15 cellular contexts compared by ENCODE assay signal in genomic region chrX:49272426-49272825, GRCh38. TPM values are rescaled to one million over a fixed set of nuclear protein-coding genes. Genes with fewer than 3 reads are reported as not detected.
A peak's percentile ranks its signal among the peaks of the same experiment; 100 is the strongest.
DNase-seq lines count a peak whose midpoint lies in the region; ATAC-seq and TF ChIP-seq lines count a peak whose summit lies in the region.
"Had no signal": no experiment of that assay in that cellular context is flagged by ENCODE, and none has a peak within 500 bp of the region (broad histone marks: within the 10 kb centered on the region; RNA-seq: fewer than 3 reads in every experiment).

No MANE protein-coding gene starts in this region.

- H3K27ac ChIP-seq in C4-2B = peak overlapping the region; percentile 98; the same call in 1 of the 2 replicates
- H3K27ac ChIP-seq in GM23338 (ENCODE audit: low read depth) = no peak overlapping the region
- H3K27ac ChIP-seq: tibial artery had no signal

- no peaks in the 10 kb centered on the region for H3K27me3 ChIP-seq in GM23338 (ENCODE audit: insufficient read depth)
- H3K27me3 ChIP-seq: tibial artery had no signal

- H3K79me2 ChIP-seq in GM23338 (replicated peaks; ENCODE audit: insufficient read depth) = peaks cover 29% of the 10 kb centered on the region

- no peaks in the 10 kb centered on the region; the same call in 1 of the 2 replicates for H4K20me1 ChIP-seq in GM23338 (replicated peaks; ENCODE audit: insufficient read depth)

- H3K4me3 Mint-ChIP-seq in GM23338 = no peak overlapping the region
- peak overlapping the region; percentile 67 for H3K4me3 Mint-ChIP-seq in activated naive CD8-positive, alpha-beta T cell treated with anti-CD3 and anti-CD28 coated beads for 36 hours
- H3K4me3 Mint-ChIP-seq in nephron progenitor cell = peak overlapping the region; percentile 58

- no peak overlapping the region for H2AFZ ChIP-seq in GM23338

- H3K9me2 ChIP-seq in GM23338 (ENCODE audit: insufficient read depth) = no peaks in the 10 kb centered on the region

- DNase-seq in GM23338 (ENCODE audit: low spot score) (no peak), nephron progenitor cell (no peak), pons (ENCODE audit: low spot score) (no peak)
- no peak for DNase-seq in activated naive CD8-positive, alpha-beta T cell treated with anti-CD3 and anti-CD28 coated beads for 36 hours
- DNase-seq: Calu3, heart left ventricle, left colon, NCI-H1092 treated with DMSO at 0.1 percent for 48 hours, NCI-H510A treated with DMSO at 0.1 percent for 48 hours had no signal

- H3K36me3 Mint-ChIP-seq in GM23338 (ENCODE audit: low read depth) = peaks cover 23% of the 10 kb centered on the region
- H3K36me3 Mint-ChIP-seq in activated naive CD8-positive, alpha-beta T cell treated with anti-CD3 and anti-CD28 coated beads for 36 hours = peaks cover 26% of the 10 kb centered on the region
- peaks cover 20% of the 10 kb centered on the region for H3K36me3 Mint-ChIP-seq in nephron progenitor cell (ENCODE audit: low read depth)

- H3K4me1 Mint-ChIP-seq in GM23338 = peaks cover 37% of the 10 kb centered on the region
- peaks cover 58% of the 10 kb centered on the region for H3K4me1 Mint-ChIP-seq in activated naive CD8-positive, alpha-beta T cell treated with anti-CD3 and anti-CD28 coated beads for 36 hours
- peaks cover 54% of the 10 kb centered on the region for H3K4me1 Mint-ChIP-seq in nephron progenitor cell

- TF ChIP-seq CTCF in C4-2B (conservative IDR thresholded peaks at IDR 0.05) (no peak), GM23338 (conservative IDR thresholded peaks at IDR 0.05; ENCODE audit: low read depth in 2 of 2) (no peak), nephron progenitor cell (IDR thresholded peaks at IDR 0.05) (no peak)

- no peaks in the 10 kb centered on the region for H3F3A ChIP-seq in GM23338 (replicated peaks; ENCODE audit: low read depth)

- H3K4me3 ChIP-seq in GM23338 = no peak overlapping the region
- H3K4me3 ChIP-seq: tibial artery had no signal

- H3K27ac Mint-ChIP-seq in GM23338 = no peak overlapping the region
- peak overlapping the region; percentile 88 for H3K27ac Mint-ChIP-seq in activated naive CD8-positive, alpha-beta T cell treated with anti-CD3 and anti-CD28 coated beads for 36 hours
- H3K27ac Mint-ChIP-seq in nephron progenitor cell = no peak overlapping the region

- H3K9me3 Mint-ChIP-seq in GM23338 (no peaks in the 10 kb centered on the region; the same call in 2 of the 3 replicates), nephron progenitor cell (peaks cover 52% of the 10 kb centered on the region)
- H3K9me3 Mint-ChIP-seq in activated naive CD8-positive, alpha-beta T cell treated with anti-CD3 and anti-CD28 coated beads for 36 hours = no peaks in the 10 kb centered on the region

- 0 out of 2 replicates have a peak overlapping the region, but pooled peaks have one; percentile 43 for H3K4me2 ChIP-seq in GM23338

- no peak for ATAC-seq in GM23338
- no peak for ATAC-seq in GM18867 (IDR thresholded peaks at IDR 0.05; ENCODE audit: unreplicated experiment)
- ATAC-seq in GM18858 (IDR thresholded peaks at IDR 0.05; ENCODE audit: unreplicated experiment) = no peak
- no peak for ATAC-seq in HG03135 (IDR thresholded peaks at IDR 0.05; ENCODE audit: unreplicated experiment)
- ATAC-seq: heart left ventricle, left colon had no signal

- H3K27me3 Mint-ChIP-seq in GM23338 (ENCODE audit: insufficient read depth, low read depth, poor library complexity) (peaks cover 12% of the 10 kb centered on the region), nephron progenitor cell (ENCODE audit: low read depth, poor library complexity) (peaks cover 3% of the 10 kb centered on the region)
- peaks cover 4% of the 10 kb centered on the region for H3K27me3 Mint-ChIP-seq in activated naive CD8-positive, alpha-beta T cell treated with anti-CD3 and anti-CD28 coated beads for 36 hours

- H3K36me3 ChIP-seq in GM23338 (ENCODE audit: insufficient read depth) = no peaks in the 10 kb centered on the region
- H3K36me3 ChIP-seq: heart left ventricle had no signal

- H3K4me1 ChIP-seq in GM23338 (ENCODE audit: insufficient read depth) = peaks cover 3% of the 10 kb centered on the region; the same call in 1 of the 2 replicates

TF ChIP-seq in GM23338, 12 proteins besides CTCF, POLR2A, EP300 and RAD21 (continues in another document):
- TF ChIP-seq, protein P1, sequence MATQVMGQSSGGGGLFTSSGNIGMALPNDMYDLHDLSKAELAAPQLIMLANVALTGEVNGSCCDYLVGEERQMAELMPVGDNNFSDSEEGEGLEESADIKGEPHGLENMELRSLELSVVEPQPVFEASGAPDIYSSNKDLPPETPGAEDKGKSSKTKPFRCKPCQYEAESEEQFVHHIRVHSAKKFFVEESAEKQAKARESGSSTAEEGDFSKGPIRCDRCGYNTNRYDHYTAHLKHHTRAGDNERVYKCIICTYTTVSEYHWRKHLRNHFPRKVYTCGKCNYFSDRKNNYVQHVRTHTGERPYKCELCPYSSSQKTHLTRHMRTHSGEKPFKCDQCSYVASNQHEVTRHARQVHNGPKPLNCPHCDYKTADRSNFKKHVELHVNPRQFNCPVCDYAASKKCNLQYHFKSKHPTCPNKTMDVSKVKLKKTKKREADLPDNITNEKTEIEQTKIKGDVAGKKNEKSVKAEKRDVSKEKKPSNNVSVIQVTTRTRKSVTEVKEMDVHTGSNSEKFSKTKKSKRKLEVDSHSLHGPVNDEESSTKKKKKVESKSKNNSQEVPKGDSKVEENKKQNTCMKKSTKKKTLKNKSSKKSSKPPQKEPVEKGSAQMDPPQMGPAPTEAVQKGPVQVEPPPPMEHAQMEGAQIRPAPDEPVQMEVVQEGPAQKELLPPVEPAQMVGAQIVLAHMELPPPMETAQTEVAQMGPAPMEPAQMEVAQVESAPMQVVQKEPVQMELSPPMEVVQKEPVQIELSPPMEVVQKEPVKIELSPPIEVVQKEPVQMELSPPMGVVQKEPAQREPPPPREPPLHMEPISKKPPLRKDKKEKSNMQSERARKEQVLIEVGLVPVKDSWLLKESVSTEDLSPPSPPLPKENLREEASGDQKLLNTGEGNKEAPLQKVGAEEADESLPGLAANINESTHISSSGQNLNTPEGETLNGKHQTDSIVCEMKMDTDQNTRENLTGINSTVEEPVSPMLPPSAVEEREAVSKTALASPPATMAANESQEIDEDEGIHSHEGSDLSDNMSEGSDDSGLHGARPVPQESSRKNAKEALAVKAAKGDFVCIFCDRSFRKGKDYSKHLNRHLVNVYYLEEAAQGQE (IDR thresholded peaks at IDR 0.05; ENCODE audit: unreplicated experiment) = no peak
- TF ChIP-seq POLR2AphosphoS5 (IDR thresholded peaks at IDR 0.05; ENCODE audit: low read depth) (no peak), NANOG (IDR thresholded peaks at IDR 0.05; ENCODE audit: borderline replicate concordance) (no peak)

RNA-seq across cellular contexts. Expression of gene PPP1R3F, which starts 2.8 kb away (rescaled TPM):
- total RNA-seq in GM23338 (2014; rRNA removed; shearing (Covaris generic)) = 9.4 and 11.3 TPM in 2 replicates
- 2.2 and 3.1 TPM in 2 replicates for polyA plus RNA-seq in GM23338 (2016; fragmentation: Nextera tagmentation; extraction: Ambion mirVana)
- 1 to 10 TPM; 2.1 to 2.5 TPM for total RNA-seq in activated naive CD8-positive, alpha-beta T cell treated with anti-CD3 and anti-CD28 coated beads for 36 hours

RNA-seq across cellular contexts. Expression of gene FOXP3, which starts 7.9 kb away (rescaled TPM):
- 0.28 TPM in 1 of 2 replicates, not detected in the other for total RNA-seq in GM23338 (2014; rRNA removed; shearing (Covaris generic))
- 0.11 and 0.21 TPM in 2 replicates for polyA plus RNA-seq in GM23338 (2016; fragmentation: Nextera tagmentation; extraction: Ambion mirVana)
- total RNA-seq in activated naive CD8-positive, alpha-beta T cell treated with anti-CD3 and anti-CD28 coated beads for 36 hours = 10 to 100 TPM; 11.2 to 11.9 TPM
- total RNA-seq: bronchial epithelial cell had no signal

RNA-seq across cellular contexts. Expression of gene GAGE10, which starts 31.0 kb away (rescaled TPM):
- total RNA-seq in GM23338 (2014; rRNA removed; shearing (Covaris generic)) = not detected in 2 replicates
- not detected in 2 replicates for polyA plus RNA-seq in GM23338 (2016; fragmentation: Nextera tagmentation; extraction: Ambion mirVana)
- not detected for total RNA-seq in activated naive CD8-positive, alpha-beta T cell treated with anti-CD3 and anti-CD28 coated beads for 36 hours
- total RNA-seq: bronchial epithelial cell, Calu3, heart left ventricle, left colon had no signal
- polyA plus RNA-seq: heart left ventricle had no signal

RNA-seq across cellular contexts. Expression of gene CCDC22, which starts 37.2 kb away (rescaled TPM):
- 9.7 and 11.6 TPM in 2 replicates for total RNA-seq in GM23338 (2014; rRNA removed; shearing (Covaris generic))
- 4.4 and 4.5 TPM in 2 replicates for polyA plus RNA-seq in GM23338 (2016; fragmentation: Nextera tagmentation; extraction: Ambion mirVana)
- total RNA-seq in activated naive CD8-positive, alpha-beta T cell treated with anti-CD3 and anti-CD28 coated beads for 36 hours = 10 to 100 TPM; 18.3 to 18.9 TPM

RNA-seq across cellular contexts. Expression of gene CACNA1F, which starts 39.3 kb away (rescaled TPM):
- total RNA-seq in GM23338 (2014; rRNA removed; shearing (Covaris generic)) = 0.35 and 0.90 TPM in 2 replicates
- polyA plus RNA-seq in GM23338 (2016; fragmentation: Nextera tagmentation; extraction: Ambion mirVana) = 0.23 and 0.44 TPM in 2 replicates
- total RNA-seq in activated naive CD8-positive, alpha-beta T cell treated with anti-CD3 and anti-CD28 coated beads for 36 hours = under 1 TPM; 0.72 to 0.85 TPM
- total RNA-seq: Calu3 had no signal
